ENCODE assay signal across 1 cellular context in the genomic region with DNA sequence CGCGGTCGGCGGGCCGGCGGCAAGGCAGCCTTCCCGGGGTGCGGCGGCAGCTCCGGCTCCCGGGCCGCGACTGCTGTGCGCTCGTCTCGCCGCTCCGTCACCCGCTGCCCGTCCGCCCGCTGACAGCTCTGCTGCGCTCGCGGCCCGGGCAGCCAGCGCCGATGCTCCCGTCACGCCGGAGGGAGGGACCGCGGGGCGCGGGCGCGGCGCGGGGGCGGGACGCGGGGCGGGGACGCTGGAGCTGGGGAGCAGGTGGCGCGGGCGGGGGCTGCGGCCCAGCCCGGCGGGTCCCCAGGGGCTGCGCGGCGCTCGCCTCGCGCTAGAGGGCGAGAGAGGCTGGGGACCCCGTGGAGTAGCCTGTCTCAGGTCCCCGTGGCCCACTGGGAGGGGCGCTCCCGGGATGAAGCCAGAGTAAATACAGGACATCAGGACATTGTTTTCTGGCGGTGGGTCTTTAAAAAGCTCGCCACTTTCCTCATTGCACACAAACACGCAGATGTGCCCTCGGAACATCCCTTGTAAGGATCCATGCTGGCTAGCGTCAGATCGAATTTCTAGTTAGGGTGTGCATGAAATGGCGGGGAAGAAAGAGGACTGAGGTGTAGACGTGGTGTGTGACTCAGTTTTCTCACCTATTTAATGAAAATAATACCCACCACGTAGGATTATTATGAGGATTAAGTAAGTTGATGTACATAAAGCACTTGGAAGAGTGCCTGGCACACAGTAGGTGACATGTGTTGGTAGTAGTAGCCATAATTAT.
TF ChIP-seq lines count a peak whose summit lies in the region.

A gene with protein sequence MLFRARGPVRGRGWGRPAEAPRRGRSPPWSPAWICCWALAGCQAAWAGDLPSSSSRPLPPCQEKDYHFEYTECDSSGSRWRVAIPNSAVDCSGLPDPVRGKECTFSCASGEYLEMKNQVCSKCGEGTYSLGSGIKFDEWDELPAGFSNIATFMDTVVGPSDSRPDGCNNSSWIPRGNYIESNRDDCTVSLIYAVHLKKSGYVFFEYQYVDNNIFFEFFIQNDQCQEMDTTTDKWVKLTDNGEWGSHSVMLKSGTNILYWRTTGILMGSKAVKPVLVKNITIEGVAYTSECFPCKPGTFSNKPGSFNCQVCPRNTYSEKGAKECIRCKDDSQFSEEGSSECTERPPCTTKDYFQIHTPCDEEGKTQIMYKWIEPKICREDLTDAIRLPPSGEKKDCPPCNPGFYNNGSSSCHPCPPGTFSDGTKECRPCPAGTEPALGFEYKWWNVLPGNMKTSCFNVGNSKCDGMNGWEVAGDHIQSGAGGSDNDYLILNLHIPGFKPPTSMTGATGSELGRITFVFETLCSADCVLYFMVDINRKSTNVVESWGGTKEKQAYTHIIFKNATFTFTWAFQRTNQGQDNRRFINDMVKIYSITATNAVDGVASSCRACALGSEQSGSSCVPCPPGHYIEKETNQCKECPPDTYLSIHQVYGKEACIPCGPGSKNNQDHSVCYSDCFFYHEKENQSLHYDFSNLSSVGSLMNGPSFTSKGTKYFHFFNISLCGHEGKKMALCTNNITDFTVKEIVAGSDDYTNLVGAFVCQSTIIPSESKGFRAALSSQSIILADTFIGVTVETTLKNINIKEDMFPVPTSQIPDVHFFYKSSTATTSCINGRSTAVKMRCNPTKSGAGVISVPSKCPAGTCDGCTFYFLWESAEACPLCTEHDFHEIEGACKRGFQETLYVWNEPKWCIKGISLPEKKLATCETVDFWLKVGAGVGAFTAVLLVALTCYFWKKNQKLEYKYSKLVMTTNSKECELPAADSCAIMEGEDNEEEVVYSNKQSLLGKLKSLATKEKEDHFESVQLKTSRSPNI (minus strand): TSS at position 130 of the 763 bp plus-strand sequence. CDS start 141 bp downstream, outside the sequence.

TF ChIP-seq in K562, 482 proteins besides CTCF, POLR2A, EP300 and RAD21 (continued from another document and continues in another):
- TF ChIP-seq ZBTB17 (CRISPR knock-in tag; IDR thresholded peaks at IDR 0.05) (0 out of 2 replicates have a peak, but pooled peaks have one; percentile 57), FOXA3 (CRISPR knock-in tag; conservative IDR thresholded peaks at IDR 0.05 in 1 of 2, IDR thresholded peaks at IDR 0.05 in 1 of 2) (peak; percentile 43 to 73; a peak in 2 of 4 replicates), DPF2 (IDR thresholded peaks at IDR 0.05) (0 out of 2 replicates have a peak, but pooled peaks have one; percentile 45), ZEB2 (IDR thresholded peaks at IDR 0.05) (peak; percentile 36; the same call in 1 of the 2 replicates), ZNF766 (CRISPR knock-in tag; conservative IDR thresholded peaks at IDR 0.05) (peak; percentile 25), ZBTB7A (IDR thresholded peaks at IDR 0.05; ENCODE audit: borderline replicate concordance, control insufficient read depth, low read depth, low read length) (peak; percentile 99), MEF2D (tag; conservative IDR thresholded peaks at IDR 0.05; ENCODE audit: low read depth) (0 out of 2 replicates have a peak, but pooled peaks have one; percentile 33), NFRKB (IDR thresholded peaks at IDR 0.05; ENCODE audit: low read depth) (peak; percentile 89), ZFX (CRISPR knock-in tag; IDR thresholded peaks at IDR 0.05) (peak; percentile 44; the same call in 1 of the 2 replicates), GATAD2B (IDR thresholded peaks at IDR 0.05; ENCODE audit: borderline replicate concordance) (0 out of 2 replicates have a peak, but pooled peaks have one; percentile 59), ATF7 (IDR thresholded peaks at IDR 0.05) (peak; percentile 44; the same call in 1 of the 2 replicates), ZKSCAN1 (IDR thresholded peaks at IDR 0.05; ENCODE audit: low read depth, low read length) (peak; percentile 95), GABPB1 (CRISPR knock-in tag; IDR thresholded peaks at IDR 0.05) (0 out of 2 replicates have a peak, but pooled peaks have one; percentile 0), CREM (IDR thresholded peaks at IDR 0.05; ENCODE audit: low read depth) (peak; percentile 44; the same call in 1 of the 2 replicates), NR4A1 (CRISPR knock-in tag; IDR thresholded peaks at IDR 0.05) (no peak), NR4A1 (tag; IDR thresholded peaks at IDR 0.05) (peak; percentile 72; the same call in 1 of the 2 replicates), TEAD4 (IDR thresholded peaks at IDR 0.05; ENCODE audit: low read length) (peak; percentile 59), TEAD4 (CRISPR knock-in tag; IDR thresholded peaks at IDR 0.05; ENCODE audit: borderline replicate concordance) (no peak), NONO (IDR thresholded peaks at IDR 0.05; ENCODE audit: low read depth in 2 of 2, low read length in 1 of 2) (peak; percentile 32 to 64; a peak in 1 of 4 replicates), TBP (optimal IDR thresholded peaks at IDR 0.05; ENCODE audit: low read depth, low read length) (peak; percentile 43)
- TF ChIP-seq, protein P1, sequence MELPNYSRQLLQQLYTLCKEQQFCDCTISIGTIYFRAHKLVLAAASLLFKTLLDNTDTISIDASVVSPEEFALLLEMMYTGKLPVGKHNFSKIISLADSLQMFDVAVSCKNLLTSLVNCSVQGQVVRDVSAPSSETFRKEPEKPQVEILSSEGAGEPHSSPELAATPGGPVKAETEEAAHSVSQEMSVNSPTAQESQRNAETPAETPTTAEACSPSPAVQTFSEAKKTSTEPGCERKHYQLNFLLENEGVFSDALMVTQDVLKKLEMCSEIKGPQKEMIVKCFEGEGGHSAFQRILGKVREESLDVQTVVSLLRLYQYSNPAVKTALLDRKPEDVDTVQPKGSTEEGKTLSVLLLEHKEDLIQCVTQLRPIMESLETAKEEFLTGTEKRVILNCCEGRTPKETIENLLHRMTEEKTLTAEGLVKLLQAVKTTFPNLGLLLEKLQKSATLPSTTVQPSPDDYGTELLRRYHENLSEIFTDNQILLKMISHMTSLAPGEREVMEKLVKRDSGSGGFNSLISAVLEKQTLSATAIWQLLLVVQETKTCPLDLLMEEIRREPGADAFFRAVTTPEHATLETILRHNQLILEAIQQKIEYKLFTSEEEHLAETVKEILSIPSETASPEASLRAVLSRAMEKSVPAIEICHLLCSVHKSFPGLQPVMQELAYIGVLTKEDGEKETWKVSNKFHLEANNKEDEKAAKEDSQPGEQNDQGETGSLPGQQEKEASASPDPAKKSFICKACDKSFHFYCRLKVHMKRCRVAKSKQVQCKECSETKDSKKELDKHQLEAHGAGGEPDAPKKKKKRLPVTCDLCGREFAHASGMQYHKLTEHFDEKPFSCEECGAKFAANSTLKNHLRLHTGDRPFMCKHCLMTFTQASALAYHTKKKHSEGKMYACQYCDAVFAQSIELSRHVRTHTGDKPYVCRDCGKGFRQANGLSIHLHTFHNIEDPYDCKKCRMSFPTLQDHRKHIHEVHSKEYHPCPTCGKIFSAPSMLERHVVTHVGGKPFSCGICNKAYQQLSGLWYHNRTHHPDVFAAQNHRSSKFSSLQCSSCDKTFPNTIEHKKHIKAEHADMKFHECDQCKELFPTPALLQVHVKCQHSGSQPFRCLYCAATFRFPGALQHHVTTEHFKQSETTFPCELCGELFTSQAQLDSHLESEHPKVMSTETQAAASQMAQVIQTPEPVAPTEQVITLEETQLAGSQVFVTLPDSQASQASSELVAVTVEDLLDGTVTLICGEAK (IDR thresholded peaks at IDR 0.05), result peak; percentile 43; the same call in 1 of the 2 replicates
- TF ChIP-seq, protein P1 (CRISPR knock-in tag; IDR thresholded peaks at IDR 0.05), result no peak
- TF ChIP-seq, protein P2, sequence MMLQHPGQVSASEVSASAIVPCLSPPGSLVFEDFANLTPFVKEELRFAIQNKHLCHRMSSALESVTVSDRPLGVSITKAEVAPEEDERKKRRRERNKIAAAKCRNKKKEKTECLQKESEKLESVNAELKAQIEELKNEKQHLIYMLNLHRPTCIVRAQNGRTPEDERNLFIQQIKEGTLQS (IDR thresholded peaks at IDR 0.05), result no peak
- TF ChIP-seq, protein P2 (CRISPR knock-in tag; conservative IDR thresholded peaks at IDR 0.05), result 0 out of 2 replicates have a peak, but pooled peaks have one; percentile 25
- TF ChIP-seq, protein P3, sequence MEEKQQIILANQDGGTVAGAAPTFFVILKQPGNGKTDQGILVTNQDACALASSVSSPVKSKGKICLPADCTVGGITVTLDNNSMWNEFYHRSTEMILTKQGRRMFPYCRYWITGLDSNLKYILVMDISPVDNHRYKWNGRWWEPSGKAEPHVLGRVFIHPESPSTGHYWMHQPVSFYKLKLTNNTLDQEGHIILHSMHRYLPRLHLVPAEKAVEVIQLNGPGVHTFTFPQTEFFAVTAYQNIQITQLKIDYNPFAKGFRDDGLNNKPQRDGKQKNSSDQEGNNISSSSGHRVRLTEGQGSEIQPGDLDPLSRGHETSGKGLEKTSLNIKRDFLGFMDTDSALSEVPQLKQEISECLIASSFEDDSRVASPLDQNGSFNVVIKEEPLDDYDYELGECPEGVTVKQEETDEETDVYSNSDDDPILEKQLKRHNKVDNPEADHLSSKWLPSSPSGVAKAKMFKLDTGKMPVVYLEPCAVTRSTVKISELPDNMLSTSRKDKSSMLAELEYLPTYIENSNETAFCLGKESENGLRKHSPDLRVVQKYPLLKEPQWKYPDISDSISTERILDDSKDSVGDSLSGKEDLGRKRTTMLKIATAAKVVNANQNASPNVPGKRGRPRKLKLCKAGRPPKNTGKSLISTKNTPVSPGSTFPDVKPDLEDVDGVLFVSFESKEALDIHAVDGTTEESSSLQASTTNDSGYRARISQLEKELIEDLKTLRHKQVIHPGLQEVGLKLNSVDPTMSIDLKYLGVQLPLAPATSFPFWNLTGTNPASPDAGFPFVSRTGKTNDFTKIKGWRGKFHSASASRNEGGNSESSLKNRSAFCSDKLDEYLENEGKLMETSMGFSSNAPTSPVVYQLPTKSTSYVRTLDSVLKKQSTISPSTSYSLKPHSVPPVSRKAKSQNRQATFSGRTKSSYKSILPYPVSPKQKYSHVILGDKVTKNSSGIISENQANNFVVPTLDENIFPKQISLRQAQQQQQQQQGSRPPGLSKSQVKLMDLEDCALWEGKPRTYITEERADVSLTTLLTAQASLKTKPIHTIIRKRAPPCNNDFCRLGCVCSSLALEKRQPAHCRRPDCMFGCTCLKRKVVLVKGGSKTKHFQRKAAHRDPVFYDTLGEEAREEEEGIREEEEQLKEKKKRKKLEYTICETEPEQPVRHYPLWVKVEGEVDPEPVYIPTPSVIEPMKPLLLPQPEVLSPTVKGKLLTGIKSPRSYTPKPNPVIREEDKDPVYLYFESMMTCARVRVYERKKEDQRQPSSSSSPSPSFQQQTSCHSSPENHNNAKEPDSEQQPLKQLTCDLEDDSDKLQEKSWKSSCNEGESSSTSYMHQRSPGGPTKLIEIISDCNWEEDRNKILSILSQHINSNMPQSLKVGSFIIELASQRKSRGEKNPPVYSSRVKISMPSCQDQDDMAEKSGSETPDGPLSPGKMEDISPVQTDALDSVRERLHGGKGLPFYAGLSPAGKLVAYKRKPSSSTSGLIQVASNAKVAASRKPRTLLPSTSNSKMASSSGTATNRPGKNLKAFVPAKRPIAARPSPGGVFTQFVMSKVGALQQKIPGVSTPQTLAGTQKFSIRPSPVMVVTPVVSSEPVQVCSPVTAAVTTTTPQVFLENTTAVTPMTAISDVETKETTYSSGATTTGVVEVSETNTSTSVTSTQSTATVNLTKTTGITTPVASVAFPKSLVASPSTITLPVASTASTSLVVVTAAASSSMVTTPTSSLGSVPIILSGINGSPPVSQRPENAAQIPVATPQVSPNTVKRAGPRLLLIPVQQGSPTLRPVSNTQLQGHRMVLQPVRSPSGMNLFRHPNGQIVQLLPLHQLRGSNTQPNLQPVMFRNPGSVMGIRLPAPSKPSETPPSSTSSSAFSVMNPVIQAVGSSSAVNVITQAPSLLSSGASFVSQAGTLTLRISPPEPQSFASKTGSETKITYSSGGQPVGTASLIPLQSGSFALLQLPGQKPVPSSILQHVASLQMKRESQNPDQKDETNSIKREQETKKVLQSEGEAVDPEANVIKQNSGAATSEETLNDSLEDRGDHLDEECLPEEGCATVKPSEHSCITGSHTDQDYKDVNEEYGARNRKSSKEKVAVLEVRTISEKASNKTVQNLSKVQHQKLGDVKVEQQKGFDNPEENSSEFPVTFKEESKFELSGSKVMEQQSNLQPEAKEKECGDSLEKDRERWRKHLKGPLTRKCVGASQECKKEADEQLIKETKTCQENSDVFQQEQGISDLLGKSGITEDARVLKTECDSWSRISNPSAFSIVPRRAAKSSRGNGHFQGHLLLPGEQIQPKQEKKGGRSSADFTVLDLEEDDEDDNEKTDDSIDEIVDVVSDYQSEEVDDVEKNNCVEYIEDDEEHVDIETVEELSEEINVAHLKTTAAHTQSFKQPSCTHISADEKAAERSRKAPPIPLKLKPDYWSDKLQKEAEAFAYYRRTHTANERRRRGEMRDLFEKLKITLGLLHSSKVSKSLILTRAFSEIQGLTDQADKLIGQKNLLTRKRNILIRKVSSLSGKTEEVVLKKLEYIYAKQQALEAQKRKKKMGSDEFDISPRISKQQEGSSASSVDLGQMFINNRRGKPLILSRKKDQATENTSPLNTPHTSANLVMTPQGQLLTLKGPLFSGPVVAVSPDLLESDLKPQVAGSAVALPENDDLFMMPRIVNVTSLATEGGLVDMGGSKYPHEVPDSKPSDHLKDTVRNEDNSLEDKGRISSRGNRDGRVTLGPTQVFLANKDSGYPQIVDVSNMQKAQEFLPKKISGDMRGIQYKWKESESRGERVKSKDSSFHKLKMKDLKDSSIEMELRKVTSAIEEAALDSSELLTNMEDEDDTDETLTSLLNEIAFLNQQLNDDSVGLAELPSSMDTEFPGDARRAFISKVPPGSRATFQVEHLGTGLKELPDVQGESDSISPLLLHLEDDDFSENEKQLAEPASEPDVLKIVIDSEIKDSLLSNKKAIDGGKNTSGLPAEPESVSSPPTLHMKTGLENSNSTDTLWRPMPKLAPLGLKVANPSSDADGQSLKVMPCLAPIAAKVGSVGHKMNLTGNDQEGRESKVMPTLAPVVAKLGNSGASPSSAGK (IDR thresholded peaks at IDR 0.05), result peak; percentile 69
